ENCODE assay signal across 20 cellular contexts in the genomic region with DNA sequence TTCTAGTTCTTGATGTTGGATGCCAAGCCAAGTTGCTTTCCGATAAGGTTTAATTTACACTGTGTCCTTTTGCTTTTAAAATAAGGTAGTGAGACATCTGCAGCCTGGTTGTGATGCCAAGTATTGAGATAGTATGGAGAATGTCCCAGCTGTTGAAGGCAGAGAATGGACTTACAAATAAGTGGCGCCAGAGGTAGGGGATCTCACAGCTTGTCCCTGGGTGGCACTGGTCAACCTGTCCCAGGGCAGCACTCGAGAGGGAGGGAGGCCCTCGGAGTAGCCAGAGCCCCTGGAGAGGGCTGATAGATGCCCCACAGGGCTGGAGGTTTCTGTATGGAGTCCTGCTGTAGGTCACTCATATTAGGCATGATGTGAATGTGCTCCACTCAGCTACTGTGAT.
A peak's percentile ranks its signal among the peaks of the same experiment; 100 is the strongest.
DNase-seq lines count a peak whose midpoint lies in the region; ATAC-seq and TF ChIP-seq lines count a peak whose summit lies in the region.
"Had no signal": no experiment of that assay in that cellular context is flagged by ENCODE, and none has a peak within 500 bp of the region (broad histone marks: within the 10 kb centered on the region; RNA-seq: fewer than 3 reads in every experiment).

No MANE protein-coding gene starts in this region.

- no peak for DNase-seq in activated CD4-positive, alpha-beta T cell treated with anti-CD3 and anti-CD28 coated beads for 36 hours
- no peak for DNase-seq in activated CD4-positive, alpha-beta T cell treated with anti-CD3 and anti-CD28 coated beads, Interleukin-2, amount 50 U/mL, for 48 hours
- DNase-seq in effector memory CD8-positive, alpha-beta T cell, result no peak
- peak; percentile 19 for DNase-seq in stimulated activated CD8-positive, alpha-beta memory T cell treated with anti-CD3 and anti-CD28 coated beads, Interleukin-4, amount 100 ng/mL, for 48 hours
- no peak for DNase-seq in prostate gland (ENCODE audit: low spot score)
- DNase-seq: 8988T, DMS79 treated with DMSO at 0.1 percent for 48 hours, GM23248, MV-4-11, NCI-H1436, NCI-H2029 treated with DMSO at 0.1 percent for 48 hours, NCI-H510A, NCI-H82 had no signal

- H3K36me3 Mint-ChIP-seq in activated CD4-positive, alpha-beta T cell treated with anti-CD3 and anti-CD28 coated beads for 36 hours (ENCODE audit: low read depth), result peaks cover 3% of the 10 kb centered on the region
- no peaks in the 10 kb centered on the region for H3K36me3 Mint-ChIP-seq in effector memory CD8-positive, alpha-beta T cell (ENCODE audit: insufficient read depth)
- H3K36me3 Mint-ChIP-seq: CD8-positive, alpha-beta T cell had no signal

- no peaks in the 10 kb centered on the region for H3K27me3 ChIP-seq in BLaER1
- H3K27me3 ChIP-seq in prostate gland (replicated peaks; ENCODE audit: insufficient read depth), result no peaks in the 10 kb centered on the region
- H3K27me3 ChIP-seq in gastroesophageal sphincter, result no peaks in the 10 kb centered on the region

- peaks cover 100% of the 10 kb centered on the region for H4K20me1 ChIP-seq in BLaER1

- peak overlapping the region; percentile 12 for H3K27ac Mint-ChIP-seq in activated CD4-positive, alpha-beta T cell treated with anti-CD3 and anti-CD28 coated beads for 36 hours
- H3K27ac Mint-ChIP-seq in effector memory CD8-positive, alpha-beta T cell, result peak overlapping the region; percentile 39
- H3K27ac Mint-ChIP-seq: CD8-positive, alpha-beta T cell had no signal

- TF ChIP-seq POLR2A in prostate gland (IDR thresholded peaks at IDR 0.05) (no peak), gastroesophageal sphincter (IDR thresholded peaks at IDR 0.05) (no peak)

- H3K4me1 ChIP-seq in BLaER1 (peaks cover 94% of the 10 kb centered on the region), prostate gland (replicated peaks) (no peaks in the 10 kb centered on the region), gastroesophageal sphincter (peaks cover 0 to 81% (median 0%) of the 10 kb centered on the region in 3 donors)

- no peaks in the 10 kb centered on the region for H3K9me3 ChIP-seq in BLaER1
- H3K9me3 ChIP-seq in prostate gland, result no peaks in the 10 kb centered on the region
- no peaks in the 10 kb centered on the region for H3K9me3 ChIP-seq in gastroesophageal sphincter

- TF ChIP-seq CTCF in prostate gland (IDR thresholded peaks at IDR 0.05), result no peak
- TF ChIP-seq CTCF in gastroesophageal sphincter (IDR thresholded peaks at IDR 0.05), result no peak

- POLR2A ChIA-PET in activated CD4-positive, alpha-beta T cell treated with anti-CD3 and anti-CD28 coated beads for 36 hours (lab: Charles Lee), result no interaction called here

- H3K4me3 ChIP-seq in BLaER1 (no peak overlapping the region), prostate gland (no peak overlapping the region), gastroesophageal sphincter (no peak overlapping the region)
- H3K4me3 ChIP-seq: GM12878, GM23248, K562 had no signal

- H3K36me3 ChIP-seq in BLaER1 (peaks cover 66% of the 10 kb centered on the region), prostate gland (no peaks in the 10 kb centered on the region), gastroesophageal sphincter (no peaks in the 10 kb centered on the region)

- CTCF ChIA-PET in activated CD4-positive, alpha-beta T cell treated with anti-CD3 and anti-CD28 coated beads for 36 hours (lab: Charles Lee), result interaction anchor here (0.6 to 1.8 kb wide), 4 partner anchors 13 to 504 kb away, joined by 3 to 6 read pairs (median 3); no protein-coding TSS in a partner anchor

- WGBS in prostate gland, result 70% methylated on average over 4 of the region's 4 CpGs
- 69 to 89% methylated on average over 1 to 3 of the region's 4 CpGs for WGBS in gastroesophageal sphincter (ENCODE audit: low coverage in 1 of 2), 2 donors

- H3K27ac ChIP-seq in BLaER1 (peak overlapping the region; percentile 16; the same call in 1 of the 2 replicates), prostate gland (no peak overlapping the region), gastroesophageal sphincter (no peak overlapping the region)
- H3K27ac ChIP-seq: GM23248 had no signal

- peaks cover 45% of the 10 kb centered on the region for H3K4me1 Mint-ChIP-seq in activated CD4-positive, alpha-beta T cell treated with anti-CD3 and anti-CD28 coated beads for 36 hours
- peaks cover 23 to 25% of the 10 kb centered on the region in 2 donors for H3K4me1 Mint-ChIP-seq in effector memory CD8-positive, alpha-beta T cell (ENCODE audit: low read depth in 2 of 2)

- TF ChIP-seq EP300 in gastroesophageal sphincter (IDR thresholded peaks at IDR 0.05), result no peak

- H3K4me3 Mint-ChIP-seq in activated CD4-positive, alpha-beta T cell treated with anti-CD3 and anti-CD28 coated beads for 36 hours, result no peak overlapping the region
- H3K4me3 Mint-ChIP-seq in effector memory CD8-positive, alpha-beta T cell, result no peak overlapping the region
- H3K4me3 Mint-ChIP-seq: CD8-positive, alpha-beta T cell had no signal

- no peak for ATAC-seq in activated CD4-positive, alpha-beta T cell treated with anti-CD3 and anti-CD28 coated beads for 36 hours
- ATAC-seq in effector memory CD8-positive, alpha-beta T cell (replicated peaks), result no peak
- no peak for ATAC-seq in HG03135 (IDR thresholded peaks at IDR 0.05; ENCODE audit: unreplicated experiment)
- no peak for ATAC-seq in gastroesophageal sphincter
- ATAC-seq: CD8-positive, alpha-beta T cell; GM12878; HCT116; K562 had no signal

- intact Hi-C loops in activated CD4-positive, alpha-beta T cell treated with anti-CD3 and anti-CD28 coated beads for 36 hours (cut with DNase I, micrococcal nuclease), result loop anchor here (5.0 to 10.0 kb wide), 4 partner anchors 53 to 453 kb away; no protein-coding TSS in a partner anchor
- intact Hi-C loops in prostate gland (cut with DNase I), result no loop called here

- H3K4me2 ChIP-seq in BLaER1, result peak overlapping the region; percentile 83

- H3K27me3 Mint-ChIP-seq in activated CD4-positive, alpha-beta T cell treated with anti-CD3 and anti-CD28 coated beads for 36 hours, result no peaks in the 10 kb centered on the region
- no peaks in the 10 kb centered on the region for H3K27me3 Mint-ChIP-seq in effector memory CD8-positive, alpha-beta T cell

- no peak overlapping the region for H3K9ac ChIP-seq in BLaER1
- H3K9ac ChIP-seq: GM23248 had no signal

- no peaks in the 10 kb centered on the region for H3K9me3 Mint-ChIP-seq in activated CD4-positive, alpha-beta T cell treated with anti-CD3 and anti-CD28 coated beads for 36 hours (ENCODE audit: low read depth)
- no peaks in the 10 kb centered on the region for H3K9me3 Mint-ChIP-seq in effector memory CD8-positive, alpha-beta T cell
- H3K9me3 Mint-ChIP-seq: CD8-positive, alpha-beta T cell had no signal
